ENCODE assay signal across 16 cellular contexts in genomic region chr10:42962120-42962901, GRCh38.
A peak's percentile ranks its signal among the peaks of the same experiment; 100 is the strongest.
DNase-seq lines count a peak whose midpoint lies in the region; ATAC-seq and TF ChIP-seq lines count a peak whose summit lies in the region.
"Had no signal": no experiment of that assay in that cellular context is flagged by ENCODE, and none has a peak within 500 bp of the region (broad histone marks: within the 10 kb centered on the region; RNA-seq: fewer than 3 reads in every experiment).

No MANE protein-coding gene starts in this region.

- H3K27me3 ChIP-seq in dorsolateral prefrontal cortex: peaks cover 0 to 5% (median 0%) of the 10 kb centered on the region in 45 donors
- peaks cover 0 to 2% of the 10 kb centered on the region in 2 donors for H3K27me3 ChIP-seq in stomach smooth muscle (ENCODE audit: control insufficient read depth in 1 of 2, insufficient read depth in 2 of 2, low read length in 2 of 2)
- H3K27me3 ChIP-seq: breast epithelium had no signal

- no peak overlapping the region for H3K4me3 ChIP-seq in dorsolateral prefrontal cortex
- no peak overlapping the region for H3K4me3 ChIP-seq in stomach smooth muscle (ENCODE audit: low read length in 2 of 2)
- H3K4me3 ChIP-seq: breast epithelium, thoracic aorta had no signal

- intact Hi-C loops in dorsolateral prefrontal cortex (cut with DNase I): no loop called here

- DNase-seq in SIG-M5 treated with dmso at 0.1 percent for 504 hours (lab: John Stamatoyannopoulos, UW; ENCODE audit: unreplicated experiment) (peak; percentile 73), SIG-M5 (lab: John Stamatoyannopoulos, UW) (no peak), dorsolateral prefrontal cortex (peak in 7 of 10 donors; percentile 13 to 38 (median 25)), mesenteric fat pad (ENCODE audit: low spot score) (peak; percentile 85), NCI-H1048 (lab: John Stamatoyannopoulos, UW) (no peak), NCI-H2196 (lab: John Stamatoyannopoulos, UW; ENCODE audit: unreplicated experiment) (no peak)
- DNase-seq: activated effector memory CD4-positive, alpha-beta T cell treated with anti-CD3 and anti-CD28 coated beads, Interleukin-2, amount 50 U/mL, for 16 hours; NCI-H2107; NK-92 treated with Interleukin-12 subunit alpha and Interleukin-12 subunit beta, amount 100 ng/mL, for 24 hours had no signal

- no peak overlapping the region for H3K9ac ChIP-seq in stomach smooth muscle (ENCODE audit: low read length in 2 of 2)
- H3K9ac ChIP-seq: KMS-11 had no signal

- H3K36me3 ChIP-seq in stomach smooth muscle (ENCODE audit: control insufficient read depth in 2 of 2, insufficient read depth in 2 of 2, low read length in 2 of 2): no peaks in the 10 kb centered on the region
- H3K36me3 ChIP-seq: breast epithelium, thoracic aorta had no signal

- ATAC-seq in activated CD4-positive, CD25-positive, alpha-beta regulatory T cell treated with anti-CD3 and anti-CD28 coated beads, Interleukin-2, amount 50 U/mL, for 24 hours: no peak

- H3K27ac ChIP-seq in dorsolateral prefrontal cortex (no peak overlapping the region), stomach smooth muscle (ENCODE audit: low read length) (peak overlapping the region; percentile 24)
- H3K27ac ChIP-seq: breast epithelium, epithelial cell of prostate, KMS-11, thoracic aorta had no signal

- H3K4me1 ChIP-seq in stomach smooth muscle (ENCODE audit: control insufficient read depth, insufficient read depth, low read length): peaks cover 14% of the 10 kb centered on the region
- H3K4me1 ChIP-seq: breast epithelium, Caco-2 had no signal

- TF ChIP-seq CTCF in dorsolateral prefrontal cortex (IDR thresholded peaks at IDR 0.05 in 54 of 56, conservative IDR thresholded peaks at IDR 0.05 in 2 of 56; ENCODE audit: low read depth in 1 of 56, partially characterized antibody in 56 of 56): no peak

- H3K9me3 ChIP-seq in stomach smooth muscle (ENCODE audit: control insufficient read depth in 2 of 2, low read length in 2 of 2): no peaks in the 10 kb centered on the region
- H3K9me3 ChIP-seq: breast epithelium, Caco-2, thoracic aorta had no signal

Comparison
In these comparisons a context has a peak if more than half of its experiments do, and no peak if none do; other contexts are left out.
1. DNase-seq: peak in SIG-M5 treated with dmso at 0.1 percent for 504 hours (single experiment), dorsolateral prefrontal cortex (7 of 10) and mesenteric fat pad (single experiment); none in SIG-M5 (single experiment), NCI-H1048 (single experiment) and NCI-H2196 (single experiment).